Comparison of ENCODE assay signal across 18 cellular contexts in genomic region chr3:16875876-16876575, GRCh38.
"Had no signal": no experiment of that assay in that cellular context is flagged by ENCODE, and none has a peak within 500 bp of the region (broad histone marks: within the 10 kb centered on the region; RNA-seq: fewer than 3 reads in every experiment).

No MANE protein-coding gene starts in this region.

- ATAC-seq: activated T-cell treated with anti-CD3 and anti-CD28 coated beads, Interleukin-2, amount 50 U/mL, for 4 hours; left colon; natural killer cell; T-cell; WTC11 had no signal

- H3K27ac ChIP-seq: breast epithelium, colonic mucosa, esophagus squamous epithelium, heart right ventricle, tibial artery had no signal

- H3K36me3 ChIP-seq: breast epithelium, colonic mucosa, esophagus squamous epithelium, heart right ventricle, tibial artery had no signal

- H3K9me3 ChIP-seq: breast epithelium, colonic mucosa, esophagus squamous epithelium, heart right ventricle, tibial artery had no signal

- H3K27me3 ChIP-seq: breast epithelium, colonic mucosa, esophagus squamous epithelium, heart right ventricle, tibial artery had no signal

- H3K4me3 ChIP-seq: breast epithelium, colonic mucosa, esophagus squamous epithelium, heart right ventricle, lung, tibial artery had no signal

- H3K4me1 ChIP-seq: breast epithelium, colonic mucosa, esophagus squamous epithelium, tibial artery had no signal

- DNase-seq: activated CD4-positive, alpha-beta T cell treated with anti-CD3 and anti-CD28 coated beads, Interleukin-2, amount 50 U/mL, for 48 hours; activated CD8-positive, alpha-beta memory T cell treated with anti-CD3 and anti-CD28 coated beads, Interleukin-2, amount 50 U/mL, for 48 hours; activated naive CD4-positive, alpha-beta T cell treated with anti-CD3 and anti-CD28 coated beads for 36 hours; activated naive CD8-positive, alpha-beta T cell treated with anti-CD3 and anti-CD28 coated beads, Interleukin-2, amount 10 ng/mL, durations not matched to agents 7 days and 5 days; activated T-cell treated with anti-CD3 and anti-CD28 coated beads, Interleukin-2, amount 50 U/mL, for 4 hours; amniotic stem cell; colonic mucosa; esophagus squamous epithelium; heart right ventricle; left colon; natural killer cell; right cardiac atrium; stimulated activated CD4-positive, alpha-beta T cell treated with anti-CD3 and anti-CD28 coated beads, Interleukin-1b, Interleukin-23, amount 100 ng/mL, for 48 hours; T-cell; tibial artery had no signal
